In the genomic region with DNA sequence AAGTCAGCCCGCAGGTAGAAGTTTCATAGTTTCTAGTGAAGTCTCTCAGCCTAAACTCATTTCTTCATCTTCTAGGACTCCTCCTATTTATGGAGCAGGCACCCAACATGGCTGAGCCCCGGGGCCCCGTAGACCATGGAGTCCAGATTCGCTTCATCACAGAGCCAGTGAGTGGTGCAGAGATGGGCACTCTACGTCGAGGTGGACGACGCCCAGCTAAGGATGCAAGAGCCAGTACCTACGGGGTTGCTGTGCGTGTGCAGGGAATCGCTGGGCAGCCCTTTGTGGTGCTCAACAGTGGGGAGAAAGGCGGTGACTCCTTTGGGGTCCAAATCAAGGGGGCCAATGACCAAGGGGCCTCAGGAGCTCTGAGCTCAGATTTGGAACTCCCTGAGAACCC, we compare ENCODE assay signal across 17 cellular contexts. TPM values are rescaled to one million over a fixed set of nuclear protein-coding genes. Genes with fewer than 3 reads are reported as not detected.
DNase-seq lines count a peak whose midpoint lies in the region; ATAC-seq, FAIRE-seq and TF ChIP-seq lines count a peak whose summit lies in the region.
"Had no signal": no experiment of that assay in that cellular context is flagged by ENCODE, and none has a peak within 500 bp of the region (broad histone marks: within the 10 kb centered on the region; RNA-seq: fewer than 3 reads in every experiment).

No MANE protein-coding gene starts in this region.

- H3K27me3 ChIP-seq in uterus = no peaks in the 10 kb centered on the region

- no peaks in the 10 kb centered on the region for H3K9me3 ChIP-seq in uterus
- H3K9me3 ChIP-seq: Caco-2, HAP-1 had no signal

- no peaks in the 10 kb centered on the region for H3K36me3 ChIP-seq in uterus

- H3K9me3 Mint-ChIP-seq in WTC11 (no peaks in the 10 kb centered on the region), mesothelial cell of epicardium (no peaks in the 10 kb centered on the region), progenitor cell of endocrine pancreas (ENCODE audit: low read depth) (no peaks in the 10 kb centered on the region)
- H3K9me3 Mint-ChIP-seq: CD4-positive, CD25-positive, alpha-beta regulatory T cell; CD8-positive, alpha-beta T cell; GM23338; HFFc6 had no signal

- no peaks in the 10 kb centered on the region for H3K27me3 Mint-ChIP-seq in WTC11 (ENCODE audit: low read depth)
- H3K27me3 Mint-ChIP-seq in mesothelial cell of epicardium (ENCODE audit: low read depth) = peaks cover 3% of the 10 kb centered on the region
- H3K27me3 Mint-ChIP-seq in progenitor cell of endocrine pancreas = no peaks in the 10 kb centered on the region
- H3K27me3 Mint-ChIP-seq: CD4-positive, CD25-positive, alpha-beta regulatory T cell had no signal

- FAIRE-seq in GM19239 (lab: Jason Lieb, UNC) = no peak
- FAIRE-seq: G401.6, GM12892 had no signal

- H3K36me3 Mint-ChIP-seq in WTC11 (peaks cover 34% of the 10 kb centered on the region), mesothelial cell of epicardium (peaks cover 3% of the 10 kb centered on the region), progenitor cell of endocrine pancreas (ENCODE audit: insufficient read depth) (peaks cover 23% of the 10 kb centered on the region)
- H3K36me3 Mint-ChIP-seq: CD8-positive, alpha-beta T cell had no signal

- H3K4me3 ChIP-seq in uterus = no peak overlapping the region
- H3K4me3 ChIP-seq: GM23338, HAP-1 had no signal

- TF ChIP-seq CTCF in WTC11 (IDR thresholded peaks at IDR 0.05) (no peak), mesothelial cell of epicardium (IDR thresholded peaks at IDR 0.05; ENCODE audit: unreplicated experiment) (no peak), progenitor cell of endocrine pancreas (IDR thresholded peaks at IDR 0.05; ENCODE audit: unreplicated experiment) (no peak), uterus (IDR thresholded peaks at IDR 0.05) (no peak)

- POLR2A ChIA-PET in WTC11 (lab: Charles Lee) = no interaction called here

- ATAC-seq in WTC11 (no peak), GM21825 (IDR thresholded peaks at IDR 0.05; ENCODE audit: unreplicated experiment) (no peak)
- ATAC-seq: CD8-positive, alpha-beta T cell; GM23338 had no signal

- CTCF ChIA-PET in WTC11 (lab: Charles Lee) = no interaction called here

- H3K4me3 Mint-ChIP-seq in WTC11 (no peak overlapping the region), mesothelial cell of epicardium (no peak overlapping the region), progenitor cell of endocrine pancreas (ENCODE audit: low read depth) (no peak overlapping the region)
- H3K4me3 Mint-ChIP-seq: CD4-positive, CD25-positive, alpha-beta regulatory T cell; CD8-positive, alpha-beta T cell; GM23338; HFFc6 had no signal

- DNase-seq in WTC11 (ENCODE audit: low spot score) (no peak), mesothelial cell of epicardium (ENCODE audit: low spot score in 2 of 2, unreplicated experiment in 2 of 2) (no peak), progenitor cell of endocrine pancreas (ENCODE audit: low spot score, unreplicated experiment) (no peak), uterus (no peak), GM19239 (ENCODE audit: insufficient read length, low spot score) (no peak)
- DNase-seq: Caco-2; CD4-positive, CD25-positive, alpha-beta regulatory T cell; CD8-positive, alpha-beta T cell; DMS153; DND-41; HFFc6 had no signal

- H3K4me1 Mint-ChIP-seq in WTC11 = peaks cover 34% of the 10 kb centered on the region
- peaks cover 40% of the 10 kb centered on the region for H3K4me1 Mint-ChIP-seq in mesothelial cell of epicardium
- H3K4me1 Mint-ChIP-seq in progenitor cell of endocrine pancreas (ENCODE audit: low read depth) = peaks cover 27% of the 10 kb centered on the region

- H3K4me1 ChIP-seq in uterus = no peaks in the 10 kb centered on the region
- H3K4me1 ChIP-seq: HAP-1 had no signal

- H3K27ac Mint-ChIP-seq in WTC11 (peak overlapping the region; percentile 57; the same call in 1 of the 2 replicates), mesothelial cell of epicardium (peak overlapping the region; percentile 56), progenitor cell of endocrine pancreas (peak overlapping the region; percentile 16)
- H3K27ac Mint-ChIP-seq: CD4-positive, CD25-positive, alpha-beta regulatory T cell; CD8-positive, alpha-beta T cell; HFFc6 had no signal

- intact Hi-C loops in uterus (cut with DNase I; ENCODE audit: low total_unique reads) = no loop called here

- no peak for TF ChIP-seq POLR2A in uterus (IDR thresholded peaks at IDR 0.05)

- no peak overlapping the region for H3K27ac ChIP-seq in uterus
- H3K27ac ChIP-seq: C4-2B had no signal

TF ChIP-seq in WTC11, 78 proteins besides CTCF, POLR2A, EP300 and RAD21:
- TF ChIP-seq, protein P1, sequence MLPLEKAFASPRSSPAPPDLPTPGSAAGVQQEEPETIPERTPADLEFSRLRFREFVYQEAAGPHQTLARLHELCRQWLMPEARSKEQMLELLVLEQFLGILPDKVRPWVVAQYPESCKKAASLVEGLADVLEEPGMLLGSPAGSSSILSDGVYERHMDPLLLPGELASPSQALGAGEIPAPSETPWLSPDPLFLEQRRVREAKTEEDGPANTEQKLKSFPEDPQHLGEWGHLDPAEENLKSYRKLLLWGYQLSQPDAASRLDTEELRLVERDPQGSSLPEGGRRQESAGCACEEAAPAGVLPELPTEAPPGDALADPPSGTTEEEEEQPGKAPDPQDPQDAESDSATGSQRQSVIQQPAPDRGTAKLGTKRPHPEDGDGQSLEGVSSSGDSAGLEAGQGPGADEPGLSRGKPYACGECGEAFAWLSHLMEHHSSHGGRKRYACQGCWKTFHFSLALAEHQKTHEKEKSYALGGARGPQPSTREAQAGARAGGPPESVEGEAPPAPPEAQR (CRISPR knock-in tag; IDR thresholded peaks at IDR 0.05) = no peak
- no peak for TF ChIP-seq TEAD4 (CRISPR knock-in tag; IDR thresholded peaks at IDR 0.05)
- TF ChIP-seq, protein P2, sequence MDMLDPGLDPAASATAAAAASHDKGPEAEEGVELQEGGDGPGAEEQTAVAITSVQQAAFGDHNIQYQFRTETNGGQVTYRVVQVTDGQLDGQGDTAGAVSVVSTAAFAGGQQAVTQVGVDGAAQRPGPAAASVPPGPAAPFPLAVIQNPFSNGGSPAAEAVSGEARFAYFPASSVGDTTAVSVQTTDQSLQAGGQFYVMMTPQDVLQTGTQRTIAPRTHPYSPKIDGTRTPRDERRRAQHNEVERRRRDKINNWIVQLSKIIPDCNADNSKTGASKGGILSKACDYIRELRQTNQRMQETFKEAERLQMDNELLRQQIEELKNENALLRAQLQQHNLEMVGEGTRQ (CRISPR knock-in tag; IDR thresholded peaks at IDR 0.05) = no peak
- no peak for TF ChIP-seq JAZF1 (CRISPR knock-in tag; IDR thresholded peaks at IDR 0.05)
- TF ChIP-seq ZNF219 (CRISPR knock-in tag; IDR thresholded peaks at IDR 0.05; ENCODE audit: borderline replicate concordance) = no peak
- TF ChIP-seq, protein P3, sequence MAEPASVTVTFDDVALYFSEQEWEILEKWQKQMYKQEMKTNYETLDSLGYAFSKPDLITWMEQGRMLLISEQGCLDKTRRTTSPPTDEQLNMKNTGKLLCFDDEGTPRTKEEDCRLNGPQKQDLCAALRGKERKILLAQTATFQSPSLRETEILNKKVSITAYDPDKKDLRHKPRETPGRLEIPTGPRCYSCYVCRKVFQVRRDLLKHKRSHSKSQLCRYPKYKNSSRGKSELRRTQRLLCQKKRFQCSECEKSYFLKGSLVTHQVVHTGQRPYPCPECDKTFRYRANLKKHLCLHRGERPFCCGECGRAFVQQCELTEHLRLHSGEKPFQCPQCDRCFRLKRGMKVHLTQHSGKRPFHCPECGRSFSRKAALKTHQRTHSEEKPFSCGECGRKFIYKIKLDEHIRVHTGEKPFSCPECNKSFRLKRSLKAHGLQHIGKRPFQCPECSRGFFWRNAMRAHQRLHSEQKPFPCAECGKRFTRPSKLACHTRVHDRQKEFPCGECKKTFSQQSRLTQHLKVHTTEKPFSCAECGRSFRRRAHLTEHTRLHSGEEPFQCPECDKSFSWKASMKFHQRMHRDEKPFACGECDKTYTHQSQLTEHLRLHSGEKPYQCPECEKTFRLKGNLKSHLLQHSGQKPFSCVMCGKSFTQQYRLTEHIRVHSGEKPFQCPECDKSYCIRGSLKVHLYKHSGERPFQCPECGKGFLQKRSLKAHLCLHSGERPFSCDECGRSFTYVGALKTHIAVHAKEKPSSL (CRISPR knock-in tag; conservative IDR thresholded peaks at IDR 0.05) = no peak
- no peak for TF ChIP-seq ZNF232 (CRISPR knock-in tag; IDR thresholded peaks at IDR 0.05)
- TF ChIP-seq OVOL2 (CRISPR knock-in tag; IDR thresholded peaks at IDR 0.05; ENCODE audit: borderline replicate concordance) = no peak
- TF ChIP-seq ESRRA (CRISPR knock-in tag; IDR thresholded peaks at IDR 0.05; ENCODE audit: borderline replicate concordance) = no peak
- no peak for TF ChIP-seq CREM (CRISPR knock-in tag; IDR thresholded peaks at IDR 0.05)

RNA-seq across cellular contexts. Expression of a gene that starts 7.2 kb away (rescaled TPM):
- 52.4 to 68.7 TPM (median 55.6 TPM) in 3 replicates for total RNA-seq in WTC11 (2021)
- total RNA-seq in mesothelial cell of epicardium = 37.5 to 39.1 TPM (median 38.9 TPM) in 3 replicates
- total RNA-seq in progenitor cell of endocrine pancreas = 127 and 128 TPM in 2 replicates
- total RNA-seq in uterus = 1 to 10 TPM in 2 of 4 donors, under 1 TPM in 2; under 0.01 to 7.3 (median 0.85) TPM

RNA-seq across cellular contexts. Expression of a gene that starts 21.7 kb away (rescaled TPM):
- total RNA-seq in WTC11 (2021) (7.7 to 8.6 TPM (median 7.9 TPM) in 3 replicates), mesothelial cell of epicardium (14.8 to 17.3 TPM (median 17.3 TPM) in 3 replicates), progenitor cell of endocrine pancreas (12.5 and 14.4 TPM in 2 replicates), uterus (1 to 10 TPM in 3 of 4 donors, under 1 TPM in 1; 0.29 to 7.3 (median 5.0) TPM)

RNA-seq across cellular contexts. Expression of a gene that starts 59.1 kb away (rescaled TPM):
- total RNA-seq in WTC11 (2021) (88.1 to 107 TPM (median 105 TPM) in 3 replicates), mesothelial cell of epicardium (169 to 182 TPM (median 179 TPM) in 3 replicates), progenitor cell of endocrine pancreas (188 and 189 TPM in 2 replicates), uterus (100 to 1,000 TPM in 1 of 4 donors, 10 to 100 TPM in 3; 34.3 to 191 (median 62.8) TPM)
